In the genomic region with DNA sequence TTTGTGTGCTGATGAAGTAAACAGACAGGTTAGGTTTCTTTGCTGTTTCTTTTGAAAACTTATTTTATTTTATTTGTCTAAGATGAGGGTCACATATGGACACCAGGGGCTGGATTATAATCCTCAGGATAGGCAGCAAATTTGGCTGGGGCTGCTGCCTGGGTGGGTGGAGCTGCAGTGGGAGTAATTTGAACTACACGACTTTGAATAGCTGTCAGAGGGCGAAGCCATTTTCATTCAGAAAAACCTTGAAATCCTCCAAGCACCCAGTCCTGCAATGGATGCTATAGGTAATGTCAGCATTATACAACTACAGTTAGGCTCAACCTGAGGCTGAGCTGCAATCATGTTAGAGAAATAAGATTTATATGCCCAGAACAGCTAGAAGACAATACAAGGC, we compare ENCODE assay signal across 17 cellular contexts. TPM values are rescaled to one million over a fixed set of nuclear protein-coding genes. Genes with fewer than 3 reads are reported as not detected.
A peak's percentile ranks its signal among the peaks of the same experiment; 100 is the strongest.
DNase-seq lines count a peak whose midpoint lies in the region; ATAC-seq, FAIRE-seq and TF ChIP-seq lines count a peak whose summit lies in the region.
"Had no signal": no experiment of that assay in that cellular context is flagged by ENCODE, and none has a peak within 500 bp of the region (broad histone marks: within the 10 kb centered on the region; RNA-seq: fewer than 3 reads in every experiment).

No MANE protein-coding gene starts in this region.

- H3K79me2 ChIP-seq in H1 (ENCODE audit: control insufficient read depth in 1 of 2, insufficient read depth in 2 of 2, low read length in 2 of 2) = no peaks in the 10 kb centered on the region

- H3K36me3 ChIP-seq in H1 (ENCODE audit: control insufficient read depth in 2 of 4, insufficient read depth in 4 of 4, low read length in 3 of 4) (no peaks in the 10 kb centered on the region), muscle layer of duodenum (ENCODE audit: control insufficient read depth in 1 of 2, insufficient read depth in 2 of 2, low read length in 2 of 2) (no peaks in the 10 kb centered on the region), stomach smooth muscle (ENCODE audit: control insufficient read depth in 2 of 2, insufficient read depth in 2 of 2, low read length in 2 of 2) (no peaks in the 10 kb centered on the region)
- H3K36me3 ChIP-seq: heart right ventricle had no signal

- H3K36me3 Mint-ChIP-seq in IgD-negative memory B cell = peaks cover 9% of the 10 kb centered on the region

- H4K8ac ChIP-seq in H1 (ENCODE audit: extremely low read depth, insufficient read depth, low read length) = no peak overlapping the region

- H3K4me2 ChIP-seq in H1 (ENCODE audit: insufficient read depth in 1 of 2, low read depth in 2 of 2, low read length in 2 of 2) = peak overlapping the region; percentile 50 to 51; a peak in 3 of 4 replicates
- H3K4me2 ChIP-seq: PC-9 had no signal

- peaks cover 53 to 75% (median 68%) of the 10 kb centered on the region in 3 donors for H3K4me1 Mint-ChIP-seq in IgD-negative memory B cell

- TF ChIP-seq POLR2A in H1 (IDR thresholded peaks at IDR 0.05; ENCODE audit: control extremely low read depth in 1 of 2, low read depth in 2 of 2, low read length in 2 of 2) = no peak

- no peak for TF ChIP-seq EP300 in H1 (IDR thresholded peaks at IDR 0.05; ENCODE audit: borderline replicate concordance in 1 of 2, low read depth in 2 of 2, low read length in 2 of 2)

- no peak overlapping the region for H3K4me3 Mint-ChIP-seq in IgD-negative memory B cell

- no peak overlapping the region for H3K23ac ChIP-seq in H1 (ENCODE audit: insufficient read length)

- no peak for TF ChIP-seq CTCF in H1 (IDR thresholded peaks at IDR 0.05; ENCODE audit: control extremely low read depth in 1 of 3, insufficient read depth in 1 of 3, low read depth in 1 of 3, low read length in 3 of 3)

- H4K91ac ChIP-seq in H1 (replicated peaks; ENCODE audit: insufficient read length, low read length) = no peak overlapping the region

- peaks cover 0 to 1% (median 0%) of the 10 kb centered on the region in 3 donors for H3K9me3 Mint-ChIP-seq in IgD-negative memory B cell
- H3K9me3 Mint-ChIP-seq: natural killer cell treated with Interleukin-12 subunit alpha and Interleukin-12 subunit beta and Interleukin-15 and Interleukin-18, amount 100 ng/mL, for 72 hours had no signal

- no peak overlapping the region for H3K18ac ChIP-seq in H1 (ENCODE audit: extremely low read depth, low read length)

- POLR2A ChIA-PET in H1 (lab: Charles Lee; ENCODE audit: partially characterized antibody) = interaction anchor here (1.0 to 1.2 kb wide), 2 partner anchors 9 to 18 kb away, joined by 3 to 4 read pairs; no protein-coding TSS in a partner anchor

- H2BK12ac ChIP-seq in H1 (ENCODE audit: low read depth, low read length) = 0 out of 2 replicates have a peak overlapping the region, but pooled peaks have one; percentile 95

- no peak for TF ChIP-seq RAD21 in H1 (IDR thresholded peaks at IDR 0.05 in 1 of 2, conservative IDR thresholded peaks at IDR 0.05 in 1 of 2; ENCODE audit: low read depth in 2 of 2, low read length in 2 of 2)

- no peak overlapping the region for H3K4ac ChIP-seq in H1 (replicated peaks; ENCODE audit: insufficient read length, low read depth, low read length)

- H2AK5ac ChIP-seq in H1 (ENCODE audit: low read depth, low read length) = no peak overlapping the region

- no peak for FAIRE-seq in H1 (lab: Jason Lieb, UNC)
- FAIRE-seq: urothelium cell line had no signal

- no peaks in the 10 kb centered on the region for H3K23me2 ChIP-seq in H1 (ENCODE audit: low read depth, low read length)

- no peaks in the 10 kb centered on the region for H3K27me3 ChIP-seq in H1 (replicated peaks in 1 of 4; ENCODE audit: control insufficient read depth in 3 of 4, extremely low read depth in 1 of 4, insufficient read depth in 3 of 4, low read length in 3 of 4)
- H3K27me3 ChIP-seq in muscle layer of duodenum (ENCODE audit: low read depth, low read length) = no peaks in the 10 kb centered on the region
- no peaks in the 10 kb centered on the region for H3K27me3 ChIP-seq in stomach smooth muscle (ENCODE audit: control insufficient read depth in 1 of 2, insufficient read depth in 2 of 2, low read length in 2 of 2)

- WGBS in H1 (ENCODE audit: extremely low coverage in 1 of 2, insufficient coverage in 1 of 2, insufficient read length in 1 of 2, insufficient replicate concordance in 2 of 2, low coverage in 1 of 2, low lambda C conversion rate in 2 of 2, missing lambda C conversion rate in 1 of 2), 2 experiments = 57% methylated on average over 2 of the region's 2 CpGs; no CpG with 5 or more reads in 1 of the 2 experiments

- H2AFZ ChIP-seq in H1 (ENCODE audit: low read length) = no peak overlapping the region
- H2AFZ ChIP-seq: PC-9 had no signal

- H3K9me3 ChIP-seq in H1 (ENCODE audit: insufficient read depth in 2 of 2, low read depth in 1 of 2, low read length in 1 of 2) = no peaks in the 10 kb centered on the region
- no peaks in the 10 kb centered on the region for H3K9me3 ChIP-seq in muscle layer of duodenum (ENCODE audit: control insufficient read depth in 1 of 2, low read length in 2 of 2)
- H3K9me3 ChIP-seq in stomach smooth muscle (ENCODE audit: control insufficient read depth in 2 of 2, low read length in 2 of 2) = no peaks in the 10 kb centered on the region
- H3K9me3 ChIP-seq: heart right ventricle had no signal

- H3K14ac ChIP-seq in H1 (ENCODE audit: insufficient read length) = no peak overlapping the region

- H2BK5ac ChIP-seq in H1 (ENCODE audit: low read depth, low read length) = no peak overlapping the region

- DNase-seq in H1 (ENCODE audit: low read depth in 1 of 2, low spot score in 2 of 2) (no peak), anterior cingulate cortex (lab: John Stamatoyannopoulos, UW) (no peak), C1 segment of cervical spinal cord (lab: John Stamatoyannopoulos, UW) (no peak)
- DNase-seq in activated CD4-positive, alpha-beta T cell treated with anti-CD3 and anti-CD28 coated beads, Interleukin-2, amount 50 U/mL, for 1 hour = no peak
- DNase-seq: activated effector memory CD4-positive, alpha-beta T cell treated with Interleukin-2 at 50 U/mL for 16 hours; NCI-H1048; NCI-H2107; NCI-H69; PC-9; stimulated activated CD4-positive, alpha-beta T cell treated with anti-CD3 and anti-CD28 coated beads, Interleukin-4, amount 100 ng/mL, for 4 hours had no signal

- no peak overlapping the region for H2BK15ac ChIP-seq in H1 (ENCODE audit: low read length)

- H3K56ac ChIP-seq in H1 (replicated peaks; ENCODE audit: insufficient read length, low read depth, low read length) = no peak overlapping the region

- peaks cover 0 to 11% (median 9%) of the 10 kb centered on the region in 4 experiments; a peak in 6 of 7 replicates for H3K4me1 ChIP-seq in H1 (replicated peaks in 1 of 4; ENCODE audit: control insufficient read depth in 3 of 4, insufficient read depth in 4 of 4, low read length in 3 of 4)
- H3K4me1 ChIP-seq in muscle layer of duodenum (ENCODE audit: control insufficient read depth in 1 of 2, insufficient read depth in 2 of 2, low read length in 2 of 2) = peaks cover 10 to 27% of the 10 kb centered on the region in 2 donors
- peaks cover 39% of the 10 kb centered on the region for H3K4me1 ChIP-seq in stomach smooth muscle (ENCODE audit: control insufficient read depth, insufficient read depth, low read length)

- H3K27me3 Mint-ChIP-seq in IgD-negative memory B cell = no peaks in the 10 kb centered on the region
- H3K27me3 Mint-ChIP-seq: natural killer cell treated with Interleukin-12 subunit alpha and Interleukin-12 subunit beta and Interleukin-15 and Interleukin-18, amount 100 ng/mL, for 72 hours had no signal

- peak overlapping the region in 2 of 3 donors; percentile 53 to 89 for H3K27ac Mint-ChIP-seq in IgD-negative memory B cell

- H3K9ac ChIP-seq in H1 (replicated peaks in 1 of 4; ENCODE audit: extremely low read depth in 1 of 4, low read depth in 3 of 4, low read length in 3 of 4) (no peak overlapping the region), stomach smooth muscle (ENCODE audit: low read length in 2 of 2) (peak overlapping the region in 1 of 2 donors; percentile 7)

- H2BK120ac ChIP-seq in H1 (replicated peaks; ENCODE audit: low read depth, low read length) = no peak overlapping the region

- H3K4me3 ChIP-seq in H1 (ENCODE audit: extremely low read depth in 1 of 4, insufficient read depth in 2 of 4, low read depth in 3 of 4, low read length in 4 of 4) (peak overlapping the region in 1 of 4 experiments; percentile 11; a peak in 1 of 8 replicates), muscle layer of duodenum (ENCODE audit: low read depth in 1 of 2, low read length in 2 of 2) (peak overlapping the region in 1 of 2 donors; percentile 5), stomach smooth muscle (ENCODE audit: low read length in 2 of 2) (peak overlapping the region in 1 of 2 donors; percentile 54)
- H3K4me3 ChIP-seq: heart right ventricle, PC-9 had no signal

- no peaks in the 10 kb centered on the region for H4K20me1 ChIP-seq in H1 (replicated peaks in 1 of 2; ENCODE audit: control insufficient read depth in 1 of 2, insufficient read depth in 2 of 2, low read length in 2 of 2)

- ATAC-seq in HG03139 (IDR thresholded peaks at IDR 0.05; ENCODE audit: unreplicated experiment) = no peak
- ATAC-seq: natural killer cell treated with Interleukin-12 subunit alpha and Interleukin-12 subunit beta and Interleukin-15 and Interleukin-18, amount 100 ng/mL, for 72 hours had no signal

- no peak overlapping the region for H3K27ac ChIP-seq in H1 (ENCODE audit: low read depth, low read length)
- peak overlapping the region; percentile 59 for H3K27ac ChIP-seq in muscle layer of duodenum (ENCODE audit: low read length)
- H3K27ac ChIP-seq in stomach smooth muscle (ENCODE audit: low read length) = peak overlapping the region; percentile 53
- H3K27ac ChIP-seq: heart right ventricle, PC-9 had no signal

- no peak overlapping the region for H4K5ac ChIP-seq in H1 (ENCODE audit: insufficient read length, low read depth, low read length)

- 0 out of 2 replicates have a peak overlapping the region, but pooled peaks have one; percentile 66 for H2BK20ac ChIP-seq in H1 (ENCODE audit: low read length)

- CTCF ChIA-PET in H1 (lab: Charles Lee; ENCODE audit: partially characterized antibody) = interaction anchor here (0.6 to 2.5 kb wide), 4 partner anchors 14 to 516 kb away, joined by 3 to 9 read pairs (median 4); no protein-coding TSS in a partner anchor

- peaks cover 4% of the 10 kb centered on the region; the same call in 1 of the 2 replicates for H3K79me1 ChIP-seq in H1 (ENCODE audit: low read depth, low read length)

TF ChIP-seq in H1, 55 proteins besides CTCF, POLR2A, EP300 and RAD21 (continues in another document):
- no peak for TF ChIP-seq HDAC6 (IDR thresholded peaks at IDR 0.05; ENCODE audit: low read depth, low read length)

RNA-seq across cellular contexts. Expression of gene SETBP1, which starts 16.6 kb away (rescaled TPM):
- polyA plus RNA-seq in IgD-negative memory B cell = 16.8 TPM
- 4.6 and 6.5 TPM in 2 replicates for total RNA-seq in H1 (2021; fragmentation: NEBNext Ultra II Directional; extraction: Animal tissue kit (Norgen Biotek cat#: 25700))
- 1.8 and 2.0 TPM in 2 replicates for polyA plus RNA-seq in H1 (2011; rRNA removed)
- 1.7 TPM for polyA plus RNA-seq in H1 (2011; cell fraction: cytosol; rRNA removed)
- 5.8 TPM for polyA plus RNA-seq in H1 (2011; cell fraction: nucleus; rRNA removed)
- 1.6 to 2.1 TPM (median 1.8 TPM) in 4 replicates for polyA plus RNA-seq in H1 (2012, experiment 1 of 2)
- polyA plus RNA-seq in H1 (2012, experiment 2 of 2) = 0.30 TPM
- 1.2 TPM for polyA plus RNA-seq in H1 (2013, experiment 1 of 2)
- polyA plus RNA-seq in H1 (2013, experiment 2 of 2) = 1.3 TPM
- polyA minus RNA-seq in H1 (2011; rRNA and poly(A)+ RNA removed) = 8.7 and 8.9 TPM in 2 replicates
- 3.9 TPM for polyA minus RNA-seq in H1 (2011; cell fraction: cytosol; rRNA and poly(A)+ RNA removed)
- polyA minus RNA-seq in H1 (2011; cell fraction: nucleus; rRNA and poly(A)+ RNA removed) = 29.7 TPM
